ENCODE assay signal across 8 cellular contexts in genomic region chr2:85577386-85578242, GRCh38. TPM values are rescaled to one million over a fixed set of nuclear protein-coding genes. Genes with fewer than 3 reads are reported as not detected.
DNase-seq lines count a peak whose midpoint lies in the region; ATAC-seq and TF ChIP-seq lines count a peak whose summit lies in the region.

Gene VAMP8 (plus strand): TSS chr2:85577586. CDS start chr2:85577647, 61 bp downstream.

- peak; percentile 77 for ATAC-seq in GM19035 (IDR thresholded peaks at IDR 0.05; ENCODE audit: unreplicated experiment)
- ATAC-seq in HG03432 (IDR thresholded peaks at IDR 0.05; ENCODE audit: unreplicated experiment), result peak; percentile 67
- peak; percentile 88 for ATAC-seq in body of pancreas
- peak; percentile 95 for ATAC-seq in left colon
- no peak for ATAC-seq in HG03135 (IDR thresholded peaks at IDR 0.05; ENCODE audit: unreplicated experiment)

- H3K4me3 ChIP-seq in body of pancreas, result peak within 1 kb of the TSS; percentile 41 to 53

- intact Hi-C loops in body of pancreas (cut with DNase I), result no loop called here
- intact Hi-C loops in left colon (cut with DNase I, micrococcal nuclease), result no loop called here

- peak in 2 of 3 donors; percentile 55 to 68 for TF ChIP-seq POLR2A in body of pancreas (IDR thresholded peaks at IDR 0.05)

- peaks cover 0 to 4% of the 10 kb centered on the region in 2 donors for H3K36me3 ChIP-seq in body of pancreas (replicated peaks in 1 of 2; ENCODE audit: insufficient read depth in 1 of 2, low read depth in 2 of 2)

- H3K27me3 ChIP-seq in body of pancreas, result no peaks in the 10 kb centered on the region

- H3K4me1 ChIP-seq in body of pancreas, result peaks cover 29% of the 10 kb centered on the region

- peak within 1 kb of the TSS; percentile 84 to 94 (median 86) for H3K27ac ChIP-seq in body of pancreas

- no peaks in the 10 kb centered on the region for H3K9me3 ChIP-seq in body of pancreas

- DNase-seq in T-helper 1 cell (peak; percentile 45 to 60 (median 50)), body of pancreas (peak; percentile 83 to 90 (median 88)), left colon (peak; percentile 92 to 93), NCI-H1105 (lab: John Stamatoyannopoulos, UW) (no peak)
- DNase-seq in stimulated activated CD4-positive, alpha-beta T cell treated with anti-CD3 and anti-CD28 coated beads, Interleukin-4, amount 100 ng/mL, for 4 hours, result peak; percentile 60

- TF ChIP-seq CTCF in body of pancreas (IDR thresholded peaks at IDR 0.05), result no peak

- WGBS in body of pancreas, 2 donors, result 5 to 8% methylated on average over 15 to 19 of the region's 19 CpGs

RNA-seq across cellular contexts. Expression of gene VAMP8, which starts in this region (rescaled TPM):
- total RNA-seq in body of pancreas (100 to 1,000 TPM in 1 of 2 donors, 10 to 100 TPM in 1; 39.6 to 111 TPM), left colon (100 to 1,000 TPM; 268 to 282 TPM)
